Comparison of ENCODE assay signal across 18 cellular contexts in genomic region chr4:5852806-5853205, GRCh38. TPM values are rescaled to one million over a fixed set of nuclear protein-coding genes. Genes with fewer than 3 reads are reported as not detected.
A peak's percentile ranks its signal among the peaks of the same experiment; 100 is the strongest.
DNase-seq lines count a peak whose midpoint lies in the region; ATAC-seq, FAIRE-seq and TF ChIP-seq lines count a peak whose summit lies in the region.
"Had no signal": no experiment of that assay in that cellular context is flagged by ENCODE, and none has a peak within 500 bp of the region (broad histone marks: within the 10 kb centered on the region; RNA-seq: fewer than 3 reads in every experiment).

No MANE protein-coding gene starts in this region.

- TF ChIP-seq CTCF in D721Med (IDR thresholded peaks at IDR 0.05; ENCODE audit: insufficient read depth, missing control alignments) (no peak), brain (conservative IDR thresholded peaks at IDR 0.05) (no peak), neural cell (IDR thresholded peaks at IDR 0.05; ENCODE audit: poor library complexity, severe bottlenecking) (no peak)

- intact Hi-C loops in head of caudate nucleus (cut with DNase I), result no loop called here

- no peaks in the 10 kb centered on the region for H3K27me3 ChIP-seq in neural cell (ENCODE audit: insufficient read depth, low read depth, low read length)
- H3K27me3 ChIP-seq: BLaER1 treated with 17β-estradiol and CSF1 and Interleukin-3, amounts not matched to agents 10 nM and 100 nM had no signal

- TF ChIP-seq RAD21 in neural cell (conservative IDR thresholded peaks at IDR 0.05), result no peak

- peaks cover 34% of the 10 kb centered on the region for H3K36me3 ChIP-seq in neural cell (ENCODE audit: insufficient read depth, low read length)

- no peak overlapping the region for H3K9ac ChIP-seq in neural cell (ENCODE audit: low read length)
- H3K9ac ChIP-seq: BLaER1 treated with 17β-estradiol and CSF1 and Interleukin-3, amounts not matched to agents 10 nM and 100 nM; KMS-11 had no signal

- peaks cover 5% of the 10 kb centered on the region for H4K20me1 ChIP-seq in neural cell (ENCODE audit: insufficient read depth)

- TF ChIP-seq EP300 in neural cell (conservative IDR thresholded peaks at IDR 0.05; ENCODE audit: poor library complexity, severe bottlenecking), result no peak

- H3K4me2 ChIP-seq in neural cell (ENCODE audit: low read length), result no peak overlapping the region
- H3K4me2 ChIP-seq: BLaER1 treated with 17β-estradiol and CSF1 and Interleukin-3, amounts not matched to agents 10 nM and 100 nM; KMS-11 had no signal

- no peak overlapping the region for H3K4me3 Mint-ChIP-seq in brain
- H3K4me3 Mint-ChIP-seq: CD4-positive, CD25-positive, alpha-beta regulatory T cell had no signal

- peak overlapping the region in 4 of 5 experiments; percentile 22 to 86 (median 54) for H3K27ac Mint-ChIP-seq in brain
- H3K27ac Mint-ChIP-seq: CD4-positive, CD25-positive, alpha-beta regulatory T cell had no signal

- ATAC-seq in HG03139 (IDR thresholded peaks at IDR 0.05; ENCODE audit: unreplicated experiment) (no peak), HG02852 (IDR thresholded peaks at IDR 0.05; ENCODE audit: unreplicated experiment) (no peak)
- ATAC-seq: HepG2 had no signal

- peaks cover 22% of the 10 kb centered on the region for H3K79me2 ChIP-seq in neural cell (replicated peaks; ENCODE audit: insufficient read depth, low read length)

- no peaks in the 10 kb centered on the region for H3K27me3 Mint-ChIP-seq in brain

- no peaks in the 10 kb centered on the region for H3K9me2 ChIP-seq in neural cell (ENCODE audit: insufficient read depth, low read length)

- peak overlapping the region; percentile 50 for H3K27ac ChIP-seq in neural cell (ENCODE audit: low read length)
- H3K27ac ChIP-seq: BLaER1 treated with 17β-estradiol and CSF1 and Interleukin-3, amounts not matched to agents 10 nM and 100 nM; KMS-11 had no signal

- H3K9me3 ChIP-seq in neural cell (ENCODE audit: low read length), result no peaks in the 10 kb centered on the region
- H3K9me3 ChIP-seq: HAP-1 had no signal

- no peaks in the 10 kb centered on the region for H3F3A ChIP-seq in neural cell (ENCODE audit: insufficient read depth, low read length, poor library complexity, severe bottlenecking)

- H3K4me1 Mint-ChIP-seq in brain, result peaks cover 12% of the 10 kb centered on the region
- H3K4me1 Mint-ChIP-seq: CD4-positive, CD25-positive, alpha-beta regulatory T cell had no signal

- H2AFZ ChIP-seq in neural cell (ENCODE audit: low read depth, low read length), result no peak overlapping the region

- H3K36me3 Mint-ChIP-seq in brain, result peaks cover 50% of the 10 kb centered on the region
- H3K36me3 Mint-ChIP-seq: CD4-positive, CD25-positive, alpha-beta regulatory T cell had no signal

- peak overlapping the region; percentile 31 for H3K4me3 ChIP-seq in neural cell (ENCODE audit: low read length)
- H3K4me3 ChIP-seq: BLaER1 treated with 17β-estradiol and CSF1 and Interleukin-3, amounts not matched to agents 10 nM and 100 nM; HAP-1 had no signal

- H3K9me3 Mint-ChIP-seq in brain, result no peaks in the 10 kb centered on the region

- no peak for DNase-seq in D721Med (ENCODE audit: insufficient read length, low spot score)
- DNase-seq in NCI-H524 (lab: John Stamatoyannopoulos, UW), result peak; percentile 98
- DNase-seq in head of caudate nucleus, result no peak
- DNase-seq: ACHN; CD4-positive, CD25-positive, alpha-beta regulatory T cell; DND-41; GDM1 had no signal

- peak; percentile 82 for FAIRE-seq in D721Med (lab: Jason Lieb, UNC)
- FAIRE-seq: GM12892, GM19239, H1, HepG2 had no signal

TF ChIP-seq in neural cell, 6 proteins besides CTCF, POLR2A, EP300 and RAD21:
- TF ChIP-seq SMC3 (conservative IDR thresholded peaks at IDR 0.05; ENCODE audit: poor library complexity), result no peak
- TF ChIP-seq REST (IDR thresholded peaks at IDR 0.05; ENCODE audit: borderline replicate concordance), result no peak

RNA-seq across cellular contexts. Expression of gene CRMP1, which starts 40.1 kb away (rescaled TPM):
- polyA plus RNA-seq in brain (ENCODE audit: insufficient read depth, low read depth, low replicate concordance) (599 TPM), neural cell (642 and 752 TPM in 2 replicates)
- polyA minus RNA-seq in neural cell, result 709 and 726 TPM in 2 replicates
- polyA plus RNA-seq: CD4-positive, CD25-positive, alpha-beta regulatory T cell; HepG2 had no signal

Comparison
In these comparisons a context has a peak if more than half of its experiments do, and no peak if none do; other contexts are left out.
1. DNase-seq: peak in NCI-H524 (2 of 2); none in D721Med (single experiment) and head of caudate nucleus (0 of 42).